In genomic region chr7:34191041-34191440, GRCh38 we compare ENCODE assay signal across 19 cellular contexts.
A peak's percentile ranks its signal among the peaks of the same experiment; 100 is the strongest.
DNase-seq lines count a peak whose midpoint lies in the region; ATAC-seq and TF ChIP-seq lines count a peak whose summit lies in the region.
"Had no signal": no experiment of that assay in that cellular context is flagged by ENCODE, and none has a peak within 500 bp of the region (broad histone marks: within the 10 kb centered on the region; RNA-seq: fewer than 3 reads in every experiment).

No MANE protein-coding gene starts in this region.

- in situ Hi-C loops in G401 (cut with HindIII; ENCODE audit: low sequenced_read_pairs), result no loop called here

- no peak for TF ChIP-seq CTCF in brain (conservative IDR thresholded peaks at IDR 0.05)

- H3K9ac ChIP-seq in trophoblast cell (ENCODE audit: low read length), result peak overlapping the region; percentile 25
- H3K9ac ChIP-seq: BLaER1 treated with 17β-estradiol and CSF1 and Interleukin-3, amounts not matched to agents 10 nM and 100 nM had no signal

- no peak overlapping the region for H3K4me3 ChIP-seq in trophoblast cell (ENCODE audit: low read depth, low read length)
- H3K4me3 ChIP-seq: BLaER1 treated with 17β-estradiol and CSF1 and Interleukin-3, amounts not matched to agents 10 nM and 100 nM; HAP-1 had no signal

- no peak overlapping the region for H3K4me2 ChIP-seq in trophoblast cell (ENCODE audit: low read length)
- H3K4me2 ChIP-seq: BLaER1 treated with 17β-estradiol and CSF1 and Interleukin-3, amounts not matched to agents 10 nM and 100 nM had no signal

- H3K4me1 ChIP-seq in trophoblast cell (ENCODE audit: control insufficient read depth in 1 of 2, insufficient read depth in 2 of 2, low read length in 2 of 2), result peaks cover 0 to 5% of the 10 kb centered on the region in 2 experiments
- H3K4me1 ChIP-seq: HAP-1 had no signal

- no peak overlapping the region for H2AFZ ChIP-seq in trophoblast cell (ENCODE audit: insufficient read depth, low read length, poor library complexity)

- no CpG with 5 or more reads among the region's 7 CpGs for WGBS in trophoblast cell (ENCODE audit: extremely low coverage, insufficient coverage, insufficient read length)

- no peaks in the 10 kb centered on the region for H3K79me1 ChIP-seq in trophoblast cell (ENCODE audit: low read length)

- H3K36me3 ChIP-seq in trophoblast cell (ENCODE audit: control insufficient read depth in 1 of 2, insufficient read depth in 2 of 2, low read length in 2 of 2), result no peaks in the 10 kb centered on the region
- H3K36me3 ChIP-seq: BLaER1 treated with 17β-estradiol and CSF1 and Interleukin-3, amounts not matched to agents 10 nM and 100 nM; HAP-1 had no signal

- H3K18ac ChIP-seq in trophoblast cell (ENCODE audit: low read length), result no peak overlapping the region

- H2BK12ac ChIP-seq in trophoblast cell (ENCODE audit: low read length), result no peak overlapping the region

- H3K27ac Mint-ChIP-seq in brain, result peak overlapping the region in 4 of 5 experiments; percentile 5 to 85 (median 57)
- H3K27ac Mint-ChIP-seq: B cell; CD14-positive monocyte; CD4-positive, alpha-beta T cell; CD8-positive, alpha-beta memory T cell; HFFc6 had no signal

- H2BK5ac ChIP-seq in trophoblast cell (ENCODE audit: low read depth, low read length, poor library complexity), result no peak overlapping the region

- DNase-seq in G401 (ENCODE audit: low spot score) (peak; percentile 8), trophoblast cell (no peak), NCI-H146 treated with DMSO at 0.1 percent for 48 hours (lab: John Stamatoyannopoulos, UW; ENCODE audit: unreplicated experiment) (no peak), NCI-H226 (no peak)
- DNase-seq: CD4-positive, alpha-beta T cell; CD8-positive, alpha-beta memory T cell; DMS 273 treated with DMSO at 0.1 percent for 48 hours; DMS79; EL; GF-D8; GOT3; HFFc6 had no signal

- no peak overlapping the region for H3K23ac ChIP-seq in trophoblast cell (ENCODE audit: low read length)

- no peak overlapping the region for H2BK120ac ChIP-seq in trophoblast cell (ENCODE audit: insufficient read depth, low read length, poor library complexity)

- no peaks in the 10 kb centered on the region for H3K36me3 Mint-ChIP-seq in brain
- H3K36me3 Mint-ChIP-seq: CD14-positive monocyte; CD8-positive, alpha-beta memory T cell had no signal

- H3K4ac ChIP-seq in trophoblast cell (ENCODE audit: low read depth, low read length), result no peak overlapping the region

- H3K4me3 Mint-ChIP-seq in brain, result no peak overlapping the region
- H3K4me3 Mint-ChIP-seq: B cell; CD14-positive monocyte; CD4-positive, alpha-beta T cell; CD8-positive, alpha-beta memory T cell; HFFc6 had no signal

- peaks cover 0 to 2% (median 0%) of the 10 kb centered on the region in 5 experiments for H3K9me3 Mint-ChIP-seq in brain
- H3K9me3 Mint-ChIP-seq: CD4-positive, alpha-beta T cell; HFFc6 had no signal

- no peaks in the 10 kb centered on the region for H3K27me3 Mint-ChIP-seq in brain
- H3K27me3 Mint-ChIP-seq: B cell; CD4-positive, alpha-beta T cell; CD8-positive, alpha-beta memory T cell had no signal

- H4K8ac ChIP-seq in trophoblast cell (ENCODE audit: low read depth, low read length), result no peak overlapping the region

- H3K14ac ChIP-seq in trophoblast cell (ENCODE audit: low read length), result no peak overlapping the region

- H3K9me3 ChIP-seq in trophoblast cell (ENCODE audit: insufficient read depth, low read depth, low read length), result peaks cover 4% of the 10 kb centered on the region
- H3K9me3 ChIP-seq: HAP-1 had no signal

- H3K4me1 Mint-ChIP-seq in brain, result peaks cover 28% of the 10 kb centered on the region
- H3K4me1 Mint-ChIP-seq: B cell; CD14-positive monocyte; CD8-positive, alpha-beta memory T cell had no signal

- H3K79me2 ChIP-seq in trophoblast cell (ENCODE audit: control insufficient read depth, insufficient read depth, low read length, poor library complexity), result no peaks in the 10 kb centered on the region

- H3K27ac ChIP-seq in trophoblast cell (ENCODE audit: low read depth, low read length), result no peak overlapping the region
- H3K27ac ChIP-seq: 22Rv1; BLaER1 treated with 17β-estradiol and CSF1 and Interleukin-3, amounts not matched to agents 10 nM and 100 nM had no signal

- no peaks in the 10 kb centered on the region for H3K27me3 ChIP-seq in trophoblast cell (ENCODE audit: insufficient read depth, low read length)
- H3K27me3 ChIP-seq: BLaER1 treated with 17β-estradiol and CSF1 and Interleukin-3, amounts not matched to agents 10 nM and 100 nM had no signal

- H2AK5ac ChIP-seq in trophoblast cell (ENCODE audit: low read length), result no peak overlapping the region

- H4K12ac ChIP-seq in trophoblast cell (ENCODE audit: low read depth, low read length), result no peak overlapping the region

- ATAC-seq in GM21529 (IDR thresholded peaks at IDR 0.05; ENCODE audit: unreplicated experiment), result no peak

- no peak overlapping the region for H4K91ac ChIP-seq in trophoblast cell (ENCODE audit: low read depth, low read length)
